In genomic region chr11:60844870-60845221, GRCh38 we compare ENCODE assay signal across 1 cellular context.
A peak's percentile ranks its signal among the peaks of the same experiment; 100 is the strongest.
TF ChIP-seq lines count a peak whose summit lies in the region.

No MANE protein-coding gene starts in this region.

TF ChIP-seq in K562, 482 proteins besides CTCF, POLR2A, EP300 and RAD21:
- peak; percentile 36; the same call in 1 of the 2 replicates for TF ChIP-seq CEBPB (tag; IDR thresholded peaks at IDR 0.05)
- TF ChIP-seq RFX1 (IDR thresholded peaks at IDR 0.05), result peak; percentile 68; the same call in 1 of the 2 replicates
- TF ChIP-seq JUNB (CRISPR knock-in tag; conservative IDR thresholded peaks at IDR 0.05), result no peak
